Comparison of ENCODE assay signal across 8 cellular contexts in the genomic region with DNA sequence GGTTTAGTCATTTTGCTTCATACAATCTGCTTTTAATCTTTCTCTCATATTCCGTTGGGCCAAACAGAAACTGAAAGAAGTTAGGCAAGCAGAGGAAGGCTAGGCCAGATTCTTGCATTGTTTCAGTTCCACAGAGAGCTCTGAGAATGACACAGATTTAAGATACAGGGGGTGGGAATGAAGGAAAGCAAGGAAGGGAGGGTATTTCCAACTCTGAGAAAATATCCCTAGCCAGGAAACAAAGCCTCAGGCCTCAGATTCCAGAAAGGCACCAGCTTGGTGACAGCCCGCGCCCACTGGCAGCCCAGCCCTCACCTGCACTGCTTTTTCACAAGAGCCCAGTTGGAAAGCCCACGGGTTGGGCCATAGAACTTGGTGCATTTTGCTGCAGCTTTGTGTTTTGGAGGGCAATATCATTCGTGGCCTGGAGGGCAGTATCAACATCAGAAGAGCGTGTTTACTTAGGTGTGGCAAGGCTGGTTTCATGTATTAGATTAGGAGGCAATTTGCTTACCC.
DNase-seq lines count a peak whose midpoint lies in the region; ATAC-seq, FAIRE-seq and TF ChIP-seq lines count a peak whose summit lies in the region.

No MANE protein-coding gene starts in this region.

- no peaks in the 10 kb centered on the region for H3K36me3 ChIP-seq in parathyroid adenoma (ENCODE audit: control insufficient read depth, insufficient read depth, low read length)

- peak; percentile 80 for ATAC-seq in GM21576 (IDR thresholded peaks at IDR 0.05; ENCODE audit: unreplicated experiment)

- H3K27ac ChIP-seq in parathyroid adenoma (peak overlapping the region; percentile 40), substantia nigra (ENCODE audit: low read depth, low read length, poor library complexity, severe bottlenecking) (no peak overlapping the region)

- peak; percentile 75 for FAIRE-seq in endometrium (lab: Jason Lieb, UNC)

- no peaks in the 10 kb centered on the region for H3K9me3 ChIP-seq in parathyroid adenoma (ENCODE audit: control insufficient read depth, low read length)

- H3K4me3 ChIP-seq in parathyroid adenoma (ENCODE audit: low read depth, low read length): no peak overlapping the region

- H3K27me3 ChIP-seq in parathyroid adenoma (ENCODE audit: control insufficient read depth, insufficient read depth, low read length): no peaks in the 10 kb centered on the region

- no peak overlapping the region for H3K4me2 ChIP-seq in parathyroid adenoma (ENCODE audit: low read length)

- TF ChIP-seq CTCF in GM10266 (IDR thresholded peaks at IDR 0.05; ENCODE audit: control insufficient read depth, insufficient read depth, low read depth, missing control alignments) (no peak), parathyroid adenoma (IDR thresholded peaks at IDR 0.05) (no peak)

- peaks cover 4% of the 10 kb centered on the region for H3K4me1 ChIP-seq in parathyroid adenoma

- H2AFZ ChIP-seq in parathyroid adenoma: peak overlapping the region; percentile 75

- H3K79me2 ChIP-seq in parathyroid adenoma: no peaks in the 10 kb centered on the region

- no peak overlapping the region for H3K9ac ChIP-seq in parathyroid adenoma

- DNase-seq in GM10266 (ENCODE audit: extremely low spot score): peak; percentile 54
- peak; percentile 32 for DNase-seq in NCI-H2029 treated with DMSO at 0.1 percent for 48 hours (lab: John Stamatoyannopoulos, UW)
- DNase-seq in substantia nigra (lab: John Stamatoyannopoulos, UW): no peak
- no peak for DNase-seq in NCI-H1694 (lab: John Stamatoyannopoulos, UW)
- DNase-seq in stimulated activated naive CD4-positive, alpha-beta T cell treated with Interleukin-2 at 50 U/mL for 16 hours (lab: John Stamatoyannopoulos, UW): no peak

Comparison
In these comparisons a context has a peak if more than half of its experiments do, and no peak if none do; other contexts are left out.
1. DNase-seq: peak in GM10266 (single experiment) and NCI-H2029 treated with DMSO at 0.1 percent for 48 hours (single experiment); none in substantia nigra (0 of 49), NCI-H1694 (single experiment) and stimulated activated naive CD4-positive, alpha-beta T cell treated with Interleukin-2 at 50 U/mL for 16 hours (single experiment).